In genomic region chr12:106954462-106955376, GRCh38 we compare ENCODE assay signal across 8 cellular contexts. TPM values are rescaled to one million over a fixed set of nuclear protein-coding genes. Genes with fewer than 3 reads are reported as not detected.
DNase-seq lines count a peak whose midpoint lies in the region; ATAC-seq and TF ChIP-seq lines count a peak whose summit lies in the region.

No MANE protein-coding gene starts in this region.

- no peaks in the 10 kb centered on the region for H3K9me3 ChIP-seq in suprapubic skin

- intact Hi-C loops in dorsolateral prefrontal cortex (cut with DNase I), result loop anchor here (1.0 to 10.0 kb wide), 3 partner anchors 139 to 310 kb away; partner anchors contain the start of genes CRY1 (in 2 of the 2) and RIC8B (in 1 of the 2)

- CTCF ChIA-PET in T-cell (lab: Charles Lee), result interaction anchor here (0.5 to 1.7 kb wide), 4 partner anchors 33 to 597 kb away, joined by 3 to 4 read pairs (median 4); partner anchors contain the start of gene POLR3B (in 1 of the 2)

- peaks cover 0 to 4% (median 2%) of the 10 kb centered on the region in 3 donors for H3K9me3 Mint-ChIP-seq in T-cell

- TF ChIP-seq CTCF in C4-2B (conservative IDR thresholded peaks at IDR 0.05) (no peak), dorsolateral prefrontal cortex (IDR thresholded peaks at IDR 0.05 in 54 of 56, conservative IDR thresholded peaks at IDR 0.05 in 2 of 56; ENCODE audit: low read depth in 1 of 56, partially characterized antibody in 56 of 56) (no peak), suprapubic skin (IDR thresholded peaks at IDR 0.05) (no peak)

- peak overlapping the region; percentile 89 to 91 for H3K27ac Mint-ChIP-seq in T-cell

- H3K36me3 ChIP-seq in suprapubic skin, result no peaks in the 10 kb centered on the region

- peak in 19 of 34 experiments; percentile 0 to 32 (median 14) for DNase-seq in T-cell
- peak in 8 of 10 donors; percentile 5 to 47 (median 28) for DNase-seq in dorsolateral prefrontal cortex
- peak; percentile 58 to 62 for DNase-seq in lung microvascular endothelial cell (ENCODE audit: low read depth in 2 of 2)
- peak in 1 of 2 donors; percentile 79 for DNase-seq in suprapubic skin (ENCODE audit: low spot score in 2 of 2)
- no peak for DNase-seq in mucosa of gallbladder (ENCODE audit: low spot score)
- no peak for DNase-seq in middle frontal gyrus (ENCODE audit: extremely low spot score, low spot score)

- no peak for TF ChIP-seq EP300 in suprapubic skin (IDR thresholded peaks at IDR 0.05)

- peaks cover 30 to 44% (median 33%) of the 10 kb centered on the region in 3 donors for H3K4me1 Mint-ChIP-seq in T-cell

- ATAC-seq in GM21723 (IDR thresholded peaks at IDR 0.05; ENCODE audit: unreplicated experiment), result peak; percentile 22
- ATAC-seq in T-cell (replicated peaks in 1 of 4), result peak; percentile 12 to 29 (median 22)

- POLR2A ChIA-PET in T-cell (lab: Charles Lee), result interaction anchor here (0.6 to 1.0 kb wide), 7 partner anchors 27 to 179 kb away, joined by 3 to 6 read pairs (median 3); partner anchors contain the start of gene MTERF2 (in 1 of the 2)

- H3K36me3 Mint-ChIP-seq in T-cell, result no peaks in the 10 kb centered on the region

- 36% methylated on average over 27 of the region's 36 CpGs for WGBS in suprapubic skin

- H3K4me3 ChIP-seq in dorsolateral prefrontal cortex, result peak overlapping the region; percentile 67 to 98 (median 91)
- H3K4me3 ChIP-seq in suprapubic skin, result peak overlapping the region; percentile 98

- H3K27me3 Mint-ChIP-seq in T-cell, result no peaks in the 10 kb centered on the region

- no peak for TF ChIP-seq POLR2A in suprapubic skin (IDR thresholded peaks at IDR 0.05)

- H3K4me3 Mint-ChIP-seq in T-cell, result peak overlapping the region; percentile 89 to 97 (median 91)

- H3K27ac ChIP-seq in C4-2B, result peak overlapping the region; percentile 75; the same call in 1 of the 2 replicates
- peak overlapping the region; percentile 4 to 98 (median 93) for H3K27ac ChIP-seq in dorsolateral prefrontal cortex
- H3K27ac ChIP-seq in suprapubic skin, result peak overlapping the region; percentile 97

- no peaks in the 10 kb centered on the region for H3K27me3 ChIP-seq in dorsolateral prefrontal cortex
- no peaks in the 10 kb centered on the region for H3K27me3 ChIP-seq in suprapubic skin

- H3K4me1 ChIP-seq in suprapubic skin, result peaks cover 39% of the 10 kb centered on the region

RNA-seq across cellular contexts. Expression of gene TMEM263, which starts 1.0 kb away (rescaled TPM):
- total RNA-seq in T-cell (10 to 100 TPM; 29.8 to 36.5 (median 31.2) TPM), dorsolateral prefrontal cortex (10 to 100 TPM; 16.7 to 37.0 (median 26.8) TPM), lung microvascular endothelial cell (37.3 and 37.5 TPM in 2 replicates), suprapubic skin (10 to 100 TPM in 3 of 4 donors, 1 to 10 TPM in 1; 6.5 to 13.3 (median 11.9) TPM), mucosa of gallbladder (49.4 TPM)

RNA-seq across cellular contexts. Expression of gene MTERF2, which starts 32.2 kb away (rescaled TPM):
- total RNA-seq in T-cell, result 10 to 100 TPM in 2 of 5 donors, 1 to 10 TPM in 3; 7.4 to 11.5 (median 8.8) TPM
- total RNA-seq in dorsolateral prefrontal cortex, result 10 to 100 TPM; 17.1 to 39.1 (median 25.8) TPM
- total RNA-seq in lung microvascular endothelial cell, result 3.9 and 6.7 TPM in 2 replicates
- 10 to 100 TPM in 3 of 4 donors, 1 to 10 TPM in 1; 9.4 to 20.7 (median 16.3) TPM for total RNA-seq in suprapubic skin
- 24.8 TPM for total RNA-seq in mucosa of gallbladder

Comparison
In these comparisons a context has a peak if more than half of its experiments do, and no peak if none do; other contexts are left out.
1. DNase-seq: peak in T-cell (19 of 34), dorsolateral prefrontal cortex (8 of 10) and lung microvascular endothelial cell (2 of 2); none in mucosa of gallbladder (single experiment) and middle frontal gyrus (single experiment).
2. Peak in every context shown above with its lines, with median percentiles within 50 percentile points of each other: H3K27ac ChIP-seq.